In the genomic region with DNA sequence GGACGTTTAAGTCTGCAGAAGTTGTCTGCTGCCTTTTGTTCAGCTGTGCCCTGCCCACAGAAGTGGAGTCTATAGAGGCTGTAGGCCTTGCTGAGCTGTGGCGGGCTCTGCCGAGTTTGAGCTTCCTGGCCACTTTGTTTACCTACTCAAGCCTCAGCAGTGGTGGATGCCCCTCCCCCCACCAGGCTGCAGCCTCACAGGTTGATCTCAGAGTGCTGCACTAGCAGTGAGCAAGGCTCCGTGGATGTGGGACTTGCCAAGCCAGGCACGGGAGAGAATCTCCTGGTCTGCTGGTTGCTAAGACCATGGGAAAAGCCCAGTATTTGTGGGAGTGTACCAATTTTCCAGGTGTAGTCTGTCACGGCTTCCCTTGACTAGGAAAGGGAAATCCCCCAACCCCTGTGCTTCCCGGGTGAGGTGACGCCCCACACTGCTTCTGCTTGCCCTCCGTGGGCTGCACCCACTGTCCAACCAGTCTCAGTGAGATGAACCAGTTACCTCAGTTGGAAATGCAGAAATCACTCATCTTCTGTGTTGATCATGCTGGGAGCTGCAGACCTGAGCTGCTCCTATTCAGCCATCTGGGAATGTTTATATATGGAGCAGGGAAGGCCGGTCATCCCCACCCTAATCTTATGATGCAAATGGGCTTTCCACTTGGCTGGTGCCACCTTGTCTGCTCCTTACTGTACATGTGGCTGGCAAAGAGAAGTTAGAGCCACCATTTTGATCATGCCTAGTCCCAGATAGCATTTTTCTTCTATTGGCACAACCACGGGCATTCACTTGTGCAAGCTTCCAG, we compare ENCODE assay signal across 14 cellular contexts.
DNase-seq lines count a peak whose midpoint lies in the region; ATAC-seq and TF ChIP-seq lines count a peak whose summit lies in the region.
"Had no signal": no experiment of that assay in that cellular context is flagged by ENCODE, and none has a peak within 500 bp of the region (broad histone marks: within the 10 kb centered on the region; RNA-seq: fewer than 3 reads in every experiment).

No MANE protein-coding gene starts in this region.

- 59 to 100% methylated on average over 1 to 11 of the region's 11 CpGs for WGBS in endodermal cell (ENCODE audit: insufficient coverage in 1 of 2, insufficient read length in 1 of 2), 2 experiments
- 63% methylated on average over 11 of the region's 11 CpGs for WGBS in thymus
- WGBS in heart right ventricle, 2 donors = 50 to 60% methylated on average over 11 of the region's 11 CpGs

- TF ChIP-seq CTCF in endodermal cell (conservative IDR thresholded peaks at IDR 0.05) = no peak
- TF ChIP-seq CTCF in heart right ventricle (IDR thresholded peaks at IDR 0.05) = no peak

- peaks cover 3% of the 10 kb centered on the region for H3K36me3 Mint-ChIP-seq in activated naive CD8-positive, alpha-beta T cell treated with anti-CD3 and anti-CD28 coated beads for 36 hours
- H3K36me3 Mint-ChIP-seq in activated naive CD8-positive, alpha-beta T cell treated with anti-CD3 and anti-CD28 coated beads, Interleukin-2, amount 50 U/mL, for 24 hours (ENCODE audit: low read depth) = no peaks in the 10 kb centered on the region
- H3K36me3 Mint-ChIP-seq in endodermal cell (ENCODE audit: low read depth) = no peaks in the 10 kb centered on the region
- H3K36me3 Mint-ChIP-seq in activated T-helper 2 cell treated with anti-CD3 and anti-CD28 coated beads, Interferon-gamma antibody, Interleukin-2, Interleukin-4, amounts not matched to agents 10 μg/mL and 5 μg/mL and 100 μg/mL, durations not matched to agents 14 hours and 24 hours and 36 hours (ENCODE audit: low read depth) = no peaks in the 10 kb centered on the region

- H3K9me3 ChIP-seq in endodermal cell (ENCODE audit: control insufficient read depth, low read length) (no peaks in the 10 kb centered on the region), thymus (ENCODE audit: control insufficient read depth) (no peaks in the 10 kb centered on the region), heart right ventricle (peaks cover 0 to 8% (median 0%) of the 10 kb centered on the region in 11 donors)
- H3K9me3 ChIP-seq: BE2C, esophagus squamous epithelium had no signal

- H3K9me3 Mint-ChIP-seq in activated naive CD8-positive, alpha-beta T cell treated with anti-CD3 and anti-CD28 coated beads for 36 hours = no peaks in the 10 kb centered on the region
- no peaks in the 10 kb centered on the region for H3K9me3 Mint-ChIP-seq in activated naive CD8-positive, alpha-beta T cell treated with anti-CD3 and anti-CD28 coated beads, Interleukin-2, amount 50 U/mL, for 24 hours
- H3K9me3 Mint-ChIP-seq in endodermal cell = peaks cover 6% of the 10 kb centered on the region
- H3K9me3 Mint-ChIP-seq in activated T-helper 2 cell treated with anti-CD3 and anti-CD28 coated beads, Interferon-gamma antibody, Interleukin-2, Interleukin-4, amounts not matched to agents 10 μg/mL and 5 μg/mL and 100 μg/mL, durations not matched to agents 14 hours and 24 hours and 36 hours = no peaks in the 10 kb centered on the region

- H3K27ac Mint-ChIP-seq in activated naive CD8-positive, alpha-beta T cell treated with anti-CD3 and anti-CD28 coated beads for 36 hours = no peak overlapping the region
- H3K27ac Mint-ChIP-seq in activated naive CD8-positive, alpha-beta T cell treated with anti-CD3 and anti-CD28 coated beads, Interleukin-2, amount 50 U/mL, for 24 hours = no peak overlapping the region
- no peak overlapping the region for H3K27ac Mint-ChIP-seq in endodermal cell
- no peak overlapping the region for H3K27ac Mint-ChIP-seq in activated T-helper 2 cell treated with anti-CD3 and anti-CD28 coated beads, Interferon-gamma antibody, Interleukin-2, Interleukin-4, amounts not matched to agents 10 μg/mL and 5 μg/mL and 100 μg/mL, durations not matched to agents 14 hours and 24 hours and 36 hours

- intact Hi-C loops in heart right ventricle (cut with DNase I) = loop anchor here in 1 of 10 donors (10.0 kb wide), 1 partner anchor 194 kb away; no protein-coding TSS in a partner anchor
- intact Hi-C loops in activated T-helper 2 cell treated with anti-CD3 and anti-CD28 coated beads, Interferon-gamma antibody, Interleukin-2, Interleukin-4, amounts not matched to agents 10 μg/mL and 5 μg/mL and 100 μg/mL, durations not matched to agents 14 hours and 24 hours and 36 hours (cut with micrococcal nuclease) = no loop called here

- no peaks in the 10 kb centered on the region for H3K36me3 ChIP-seq in endodermal cell (ENCODE audit: control insufficient read depth, insufficient read depth, low read length)
- no peaks in the 10 kb centered on the region for H3K36me3 ChIP-seq in thymus (ENCODE audit: control insufficient read depth, insufficient read depth)
- H3K36me3 ChIP-seq in heart right ventricle = no peaks in the 10 kb centered on the region
- H3K36me3 ChIP-seq: BE2C, esophagus squamous epithelium had no signal

- no peaks in the 10 kb centered on the region for H3K4me1 ChIP-seq in endodermal cell (ENCODE audit: control insufficient read depth, insufficient read depth, low read length)
- peaks cover 26% of the 10 kb centered on the region for H3K4me1 ChIP-seq in thymus (ENCODE audit: control insufficient read depth, insufficient read depth, low read length)
- H3K4me1 ChIP-seq in heart right ventricle = peaks cover 0 to 9% (median 0%) of the 10 kb centered on the region in 9 donors
- H3K4me1 ChIP-seq: BE2C, esophagus squamous epithelium had no signal

- no peak for ATAC-seq in activated naive CD8-positive, alpha-beta T cell treated with anti-CD3 and anti-CD28 coated beads, Interleukin-2, amount 50 U/mL, for 24 hours
- no peak for ATAC-seq in heart right ventricle
- ATAC-seq: K562 had no signal

- H3K4me3 ChIP-seq in endodermal cell (ENCODE audit: low read length) (no peak overlapping the region), thymus (ENCODE audit: low read length) (no peak overlapping the region), heart right ventricle (no peak overlapping the region)
- H3K4me3 ChIP-seq: esophagus squamous epithelium, GM23248, K562 had no signal

- peak; percentile 9 for DNase-seq in activated naive CD8-positive, alpha-beta T cell treated with anti-CD3 and anti-CD28 coated beads for 36 hours
- DNase-seq in activated naive CD8-positive, alpha-beta T cell treated with anti-CD3 and anti-CD28 coated beads, Interleukin-2, amount 50 U/mL, for 24 hours = no peak
- DNase-seq in NCI-H526 (lab: John Stamatoyannopoulos, UW) = peak; percentile 79 to 84
- DNase-seq in endodermal cell = peak; percentile 87
- no peak for DNase-seq in heart right ventricle
- DNase-seq in activated T-helper 2 cell treated with anti-CD3 and anti-CD28 coated beads, Interferon-gamma antibody, Interleukin-2, Interleukin-4, amounts not matched to agents 10 μg/mL and 5 μg/mL and 100 μg/mL, durations not matched to agents 14 hours and 24 hours and 36 hours (ENCODE audit: low spot score) = no peak
- no peak for DNase-seq in D341Med (ENCODE audit: low spot score)
- DNase-seq: BE2C, esophagus squamous epithelium, GM23248, NCI-H524 treated with DMSO at 0.1 percent for 48 hours, nucleus accumbens had no signal

- H3K27ac ChIP-seq in endodermal cell (ENCODE audit: low read depth, low read length) = no peak overlapping the region
- H3K27ac ChIP-seq in thymus (ENCODE audit: low read depth) = peak overlapping the region; percentile 77
- H3K27ac ChIP-seq in heart right ventricle = peak overlapping the region in 1 of 10 donors; percentile 8
- H3K27ac ChIP-seq: esophagus squamous epithelium, GM23248 had no signal

- H3K27me3 Mint-ChIP-seq in activated naive CD8-positive, alpha-beta T cell treated with anti-CD3 and anti-CD28 coated beads for 36 hours = peaks cover 5% of the 10 kb centered on the region
- no peaks in the 10 kb centered on the region for H3K27me3 Mint-ChIP-seq in activated naive CD8-positive, alpha-beta T cell treated with anti-CD3 and anti-CD28 coated beads, Interleukin-2, amount 50 U/mL, for 24 hours
- H3K27me3 Mint-ChIP-seq in endodermal cell (ENCODE audit: insufficient read depth) = peaks cover 9% of the 10 kb centered on the region
- H3K27me3 Mint-ChIP-seq in activated T-helper 2 cell treated with anti-CD3 and anti-CD28 coated beads, Interferon-gamma antibody, Interleukin-2, Interleukin-4, amounts not matched to agents 10 μg/mL and 5 μg/mL and 100 μg/mL, durations not matched to agents 14 hours and 24 hours and 36 hours (ENCODE audit: low read depth) = peaks cover 14% of the 10 kb centered on the region

- peaks cover 21% of the 10 kb centered on the region for H3K4me1 Mint-ChIP-seq in activated naive CD8-positive, alpha-beta T cell treated with anti-CD3 and anti-CD28 coated beads for 36 hours
- H3K4me1 Mint-ChIP-seq in activated naive CD8-positive, alpha-beta T cell treated with anti-CD3 and anti-CD28 coated beads, Interleukin-2, amount 50 U/mL, for 24 hours = peaks cover 20% of the 10 kb centered on the region
- peaks cover 15% of the 10 kb centered on the region for H3K4me1 Mint-ChIP-seq in endodermal cell
- no peaks in the 10 kb centered on the region for H3K4me1 Mint-ChIP-seq in activated T-helper 2 cell treated with anti-CD3 and anti-CD28 coated beads, Interferon-gamma antibody, Interleukin-2, Interleukin-4, amounts not matched to agents 10 μg/mL and 5 μg/mL and 100 μg/mL, durations not matched to agents 14 hours and 24 hours and 36 hours (ENCODE audit: low read depth)

- no peak overlapping the region for H3K9ac ChIP-seq in endodermal cell (ENCODE audit: extremely low read depth, low read length, poor library complexity, severe bottlenecking)
- H3K9ac ChIP-seq: GM23248 had no signal

- H3K4me3 Mint-ChIP-seq in activated naive CD8-positive, alpha-beta T cell treated with anti-CD3 and anti-CD28 coated beads for 36 hours = no peak overlapping the region
- H3K4me3 Mint-ChIP-seq in activated naive CD8-positive, alpha-beta T cell treated with anti-CD3 and anti-CD28 coated beads, Interleukin-2, amount 50 U/mL, for 24 hours = no peak overlapping the region
- H3K4me3 Mint-ChIP-seq in endodermal cell = no peak overlapping the region
- H3K4me3 Mint-ChIP-seq in activated T-helper 2 cell treated with anti-CD3 and anti-CD28 coated beads, Interferon-gamma antibody, Interleukin-2, Interleukin-4, amounts not matched to agents 10 μg/mL and 5 μg/mL and 100 μg/mL, durations not matched to agents 14 hours and 24 hours and 36 hours (ENCODE audit: low read depth) = no peak overlapping the region

- no peaks in the 10 kb centered on the region for H3K27me3 ChIP-seq in endodermal cell (ENCODE audit: control insufficient read depth, insufficient read depth, low read length, poor library complexity, severe bottlenecking)
- no peaks in the 10 kb centered on the region for H3K27me3 ChIP-seq in thymus (ENCODE audit: control insufficient read depth, insufficient read depth)
- peaks cover 0 to 7% (median 0%) of the 10 kb centered on the region in 7 donors for H3K27me3 ChIP-seq in heart right ventricle
- H3K27me3 ChIP-seq: BE2C had no signal

Comparison
In these comparisons a context has a peak if more than half of its experiments do, and no peak if none do; other contexts are left out.
1. DNase-seq: peak in activated naive CD8-positive, alpha-beta T cell treated with anti-CD3 and anti-CD28 coated beads for 36 hours (single experiment), NCI-H526 (2 of 2) and endodermal cell (single experiment); none in activated naive CD8-positive, alpha-beta T cell treated with anti-CD3 and anti-CD28 coated beads, Interleukin-2, amount 50 U/mL, for 24 hours (single experiment), heart right ventricle (0 of 2), activated T-helper 2 cell treated with anti-CD3 and anti-CD28 coated beads, Interferon-gamma antibody, Interleukin-2, Interleukin-4, amounts not matched to agents 10 μg/mL and 5 μg/mL and 100 μg/mL, durations not matched to agents 14 hours and 24 hours and 36 hours (single experiment) and D341Med (single experiment).